1 cellular context compared by ENCODE assay signal in genomic region chr21:17548262-17548661, GRCh38.
TF ChIP-seq lines count a peak whose summit lies in the region.

No MANE protein-coding gene starts in this region.

TF ChIP-seq in GM23338, 12 proteins besides CTCF, POLR2A, EP300 and RAD21 (continued from another document):
- TF ChIP-seq, protein P1, sequence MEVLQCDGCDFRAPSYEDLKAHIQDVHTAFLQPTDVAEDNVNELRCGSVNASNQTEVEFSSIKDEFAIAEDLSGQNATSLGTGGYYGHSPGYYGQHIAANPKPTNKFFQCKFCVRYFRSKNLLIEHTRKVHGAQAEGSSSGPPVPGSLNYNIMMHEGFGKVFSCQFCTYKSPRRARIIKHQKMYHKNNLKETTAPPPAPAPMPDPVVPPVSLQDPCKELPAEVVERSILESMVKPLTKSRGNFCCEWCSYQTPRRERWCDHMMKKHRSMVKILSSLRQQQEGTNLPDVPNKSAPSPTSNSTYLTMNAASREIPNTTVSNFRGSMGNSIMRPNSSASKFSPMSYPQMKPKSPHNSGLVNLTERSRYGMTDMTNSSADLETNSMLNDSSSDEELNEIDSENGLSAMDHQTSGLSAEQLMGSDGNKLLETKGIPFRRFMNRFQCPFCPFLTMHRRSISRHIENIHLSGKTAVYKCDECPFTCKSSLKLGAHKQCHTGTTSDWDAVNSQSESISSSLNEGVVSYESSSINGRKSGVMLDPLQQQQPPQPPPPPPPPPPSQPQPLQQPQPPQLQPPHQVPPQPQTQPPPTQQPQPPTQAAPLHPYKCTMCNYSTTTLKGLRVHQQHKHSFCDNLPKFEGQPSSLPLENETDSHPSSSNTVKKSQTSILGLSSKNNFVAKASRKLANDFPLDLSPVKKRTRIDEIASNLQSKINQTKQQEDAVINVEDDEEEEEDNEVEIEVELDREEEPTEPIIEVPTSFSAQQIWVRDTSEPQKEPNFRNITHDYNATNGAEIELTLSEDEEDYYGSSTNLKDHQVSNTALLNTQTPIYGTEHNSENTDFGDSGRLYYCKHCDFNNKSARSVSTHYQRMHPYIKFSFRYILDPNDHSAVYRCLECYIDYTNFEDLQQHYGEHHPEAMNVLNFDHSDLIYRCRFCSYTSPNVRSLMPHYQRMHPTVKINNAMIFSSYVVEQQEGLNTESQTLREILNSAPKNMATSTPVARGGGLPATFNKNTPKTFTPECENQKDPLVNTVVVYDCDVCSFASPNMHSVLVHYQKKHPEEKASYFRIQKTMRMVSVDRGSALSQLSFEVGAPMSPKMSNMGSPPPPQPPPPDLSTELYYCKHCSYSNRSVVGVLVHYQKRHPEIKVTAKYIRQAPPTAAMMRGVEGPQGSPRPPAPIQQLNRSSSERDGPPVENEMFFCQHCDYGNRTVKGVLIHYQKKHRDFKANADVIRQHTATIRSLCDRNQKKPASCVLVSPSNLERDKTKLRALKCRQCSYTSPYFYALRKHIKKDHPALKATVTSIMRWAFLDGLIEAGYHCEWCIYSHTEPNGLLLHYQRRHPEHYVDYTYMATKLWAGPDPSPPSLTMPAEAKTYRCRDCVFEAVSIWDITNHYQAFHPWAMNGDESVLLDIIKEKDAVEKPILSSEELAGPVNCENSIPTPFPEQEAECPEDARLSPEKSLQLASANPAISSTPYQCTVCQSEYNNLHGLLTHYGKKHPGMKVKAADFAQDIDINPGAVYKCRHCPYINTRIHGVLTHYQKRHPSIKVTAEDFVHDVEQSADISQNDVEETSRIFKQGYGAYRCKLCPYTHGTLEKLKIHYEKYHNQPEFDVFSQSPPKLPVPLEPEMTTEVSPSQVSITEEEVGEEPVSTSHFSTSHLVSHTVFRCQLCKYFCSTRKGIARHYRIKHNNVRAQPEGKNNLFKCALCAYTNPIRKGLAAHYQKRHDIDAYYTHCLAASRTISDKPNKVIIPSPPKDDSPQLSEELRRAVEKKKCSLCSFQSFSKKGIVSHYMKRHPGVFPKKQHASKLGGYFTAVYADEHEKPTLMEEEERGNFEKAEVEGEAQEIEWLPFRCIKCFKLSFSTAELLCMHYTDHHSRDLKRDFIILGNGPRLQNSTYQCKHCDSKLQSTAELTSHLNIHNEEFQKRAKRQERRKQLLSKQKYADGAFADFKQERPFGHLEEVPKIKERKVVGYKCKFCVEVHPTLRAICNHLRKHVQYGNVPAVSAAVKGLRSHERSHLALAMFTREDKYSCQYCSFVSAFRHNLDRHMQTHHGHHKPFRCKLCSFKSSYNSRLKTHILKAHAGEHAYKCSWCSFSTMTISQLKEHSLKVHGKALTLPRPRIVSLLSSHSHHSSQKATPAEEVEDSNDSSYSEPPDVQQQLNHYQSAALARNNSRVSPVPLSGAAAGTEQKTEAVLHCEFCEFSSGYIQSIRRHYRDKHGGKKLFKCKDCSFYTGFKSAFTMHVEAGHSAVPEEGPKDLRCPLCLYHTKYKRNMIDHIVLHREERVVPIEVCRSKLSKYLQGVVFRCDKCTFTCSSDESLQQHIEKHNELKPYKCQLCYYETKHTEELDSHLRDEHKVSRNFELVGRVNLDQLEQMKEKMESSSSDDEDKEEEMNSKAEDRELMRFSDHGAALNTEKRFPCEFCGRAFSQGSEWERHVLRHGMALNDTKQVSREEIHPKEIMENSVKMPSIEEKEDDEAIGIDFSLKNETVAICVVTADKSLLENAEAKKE (CRISPR knock-in tag; IDR thresholded peaks at IDR 0.05), result no peak
- no peak for TF ChIP-seq STAT1 (IDR thresholded peaks at IDR 0.05; ENCODE audit: unreplicated experiment)
TF ChIP-seq in GM23338: peak in this region for 0.
